ENCODE assay signal across 10 cellular contexts in the genomic region with DNA sequence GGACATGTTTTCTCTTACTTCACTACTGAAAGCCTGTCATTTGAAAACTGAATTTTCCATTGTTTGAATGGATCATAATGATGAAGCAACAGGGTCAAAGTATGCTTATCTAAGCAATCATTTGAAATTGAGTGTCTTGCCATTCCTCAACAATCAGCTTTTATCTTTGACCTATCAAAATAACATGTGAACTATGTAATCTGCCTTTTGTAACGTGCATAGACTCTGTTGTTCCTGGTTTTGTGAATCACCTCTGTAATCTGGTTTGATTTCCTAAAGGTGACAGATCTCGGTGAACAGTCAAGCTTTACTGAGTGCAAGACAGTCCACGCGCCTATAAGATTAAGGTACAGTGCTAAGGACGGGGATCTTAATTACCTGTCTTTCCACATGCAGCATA. TPM values are rescaled to one million over a fixed set of nuclear protein-coding genes. Genes with fewer than 3 reads are reported as not detected.
DNase-seq lines count a peak whose midpoint lies in the region; ATAC-seq, FAIRE-seq and TF ChIP-seq lines count a peak whose summit lies in the region.
"Had no signal": no experiment of that assay in that cellular context is flagged by ENCODE, and none has a peak within 500 bp of the region (broad histone marks: within the 10 kb centered on the region; RNA-seq: fewer than 3 reads in every experiment).

No MANE protein-coding gene starts in this region.

- H3K27me3 ChIP-seq in layer of hippocampus (ENCODE audit: control insufficient read depth, insufficient read depth, low read length) (no peaks in the 10 kb centered on the region), spleen (replicated peaks in 1 of 7) (no peaks in the 10 kb centered on the region)

- H3K27ac ChIP-seq in layer of hippocampus (ENCODE audit: low read depth, low read length): peak overlapping the region; percentile 19
- peak overlapping the region in 7 of 8 donors; percentile 23 to 94 (median 93) for H3K27ac ChIP-seq in spleen

- TF ChIP-seq CTCF in spleen (IDR thresholded peaks at IDR 0.05 in 8 of 11, conservative IDR thresholded peaks at IDR 0.05 in 3 of 11): no peak

- peak; percentile 88 for FAIRE-seq in GM12892 (lab: Jason Lieb, UNC)

- 21 to 35% (median 27%) methylated on average over 5 of the region's 5 CpGs for WGBS in spleen, 5 donors

- peak; percentile 43; the same call in 1 of the 2 replicates for TF ChIP-seq POLR2A in GM12892 (IDR thresholded peaks at IDR 0.05; ENCODE audit: low read depth, low read length)
- TF ChIP-seq POLR2A in spleen (IDR thresholded peaks at IDR 0.05): no peak

- H3K4me3 ChIP-seq in spleen: peak overlapping the region in 7 of 8 donors; percentile 52 to 87 (median 67)
- H3K4me3 ChIP-seq: prostate gland had no signal

- H3K9me3 ChIP-seq in spleen: no peaks in the 10 kb centered on the region
- H3K9me3 ChIP-seq: prostate gland had no signal

- intact Hi-C loops in spleen (cut with DNase I; ENCODE audit: low total_unique reads): loop anchor here (10.0 kb wide), 2 partner anchors 55 to 145 kb away; no protein-coding TSS in a partner anchor

- no peak for ATAC-seq in HG03280 (IDR thresholded peaks at IDR 0.05; ENCODE audit: unreplicated experiment)

- H3K4me1 ChIP-seq in spleen: peaks cover 33 to 80% (median 56%) of the 10 kb centered on the region in 6 donors
- H3K4me1 ChIP-seq: prostate gland had no signal

- no peaks in the 10 kb centered on the region for H3K36me3 ChIP-seq in spleen
- H3K36me3 ChIP-seq: prostate gland had no signal

- no peak for DNase-seq in GM12892 (ENCODE audit: insufficient read length)
- DNase-seq in RPMI8226: peak; percentile 53
- no peak for DNase-seq in spleen
- no peak for DNase-seq in stimulated activated CD4-positive, alpha-beta T cell treated with anti-CD3 and anti-CD28 coated beads, Interleukin-2, amount 100 ng/mL, for 48 hours
- DNase-seq in DMS153 (lab: John Stamatoyannopoulos, UW): no peak
- DNase-seq in ecto neural progenitor cell (ENCODE audit: low spot score): no peak
- DNase-seq: NCI-H2107 had no signal

RNA-seq across cellular contexts. Expression of gene MEF2C, which starts 3.3 kb away (rescaled TPM):
- 207 TPM for polyA plus RNA-seq in GM12892 (2012; ENCODE audit: missing spikeins)
- total RNA-seq in spleen: 100 to 1,000 TPM in 6 of 7 donors, 10 to 100 TPM in 1; 94.4 to 153 (median 129) TPM
- 10 to 100 TPM; 19.3 to 24.6 (median 24.3) TPM for polyA plus RNA-seq in spleen
